10 cellular contexts compared by ENCODE assay signal in genomic region chr3:97940034-97940433, GRCh38. TPM values are rescaled to one million over a fixed set of nuclear protein-coding genes. Genes with fewer than 3 reads are reported as not detected.
DNase-seq lines count a peak whose midpoint lies in the region; ATAC-seq and TF ChIP-seq lines count a peak whose summit lies in the region.
"Had no signal": no experiment of that assay in that cellular context is flagged by ENCODE, and none has a peak within 500 bp of the region (broad histone marks: within the 10 kb centered on the region; RNA-seq: fewer than 3 reads in every experiment).

No MANE protein-coding gene starts in this region.

- 73% methylated on average over 1 of the region's 1 CpG for WGBS in mammary epithelial cell (ENCODE audit: low coverage, missing lambda C conversion rate)
- WGBS in tibial nerve, 2 donors = 71 to 81% methylated on average over 1 of the region's 1 CpG

- no peak overlapping the region for H3K9ac ChIP-seq in mammary epithelial cell (ENCODE audit: insufficient read depth, low read length)

- H3K4me2 ChIP-seq in mammary epithelial cell (ENCODE audit: insufficient read depth, low read depth, low read length) = no peak overlapping the region

- H3K36me3 Mint-ChIP-seq in MCF 10A (ENCODE audit: insufficient read depth, unreplicated experiment) = peaks cover 51% of the 10 kb centered on the region
- peaks cover 52% of the 10 kb centered on the region for H3K36me3 Mint-ChIP-seq in stimulated activated effector memory CD8-positive, alpha-beta T cell treated with anti-CD3 and anti-CD28 coated beads, Interleukin-12 subunit alpha, Interleukin-12 subunit beta, amount 100 ng/mL, for 72 hours
- H3K36me3 Mint-ChIP-seq in activated naive CD4-positive, alpha-beta T cell treated with anti-CD3 and anti-CD28 coated beads, Interleukin-2, amount 50 U/mL, for 72 hours = peaks cover 0 to 23% of the 10 kb centered on the region in 2 donors

- H4K20me1 ChIP-seq in mammary epithelial cell (ENCODE audit: insufficient read depth, low read length) = no peaks in the 10 kb centered on the region

- no peak for TF ChIP-seq CTCF in MCF 10A (IDR thresholded peaks at IDR 0.05; ENCODE audit: unreplicated experiment)
- no peak for TF ChIP-seq CTCF in mammary epithelial cell (conservative IDR thresholded peaks at IDR 0.05 in 1 of 2, IDR thresholded peaks at IDR 0.05 in 1 of 2; ENCODE audit: extremely low read depth in 1 of 2, insufficient read depth in 1 of 2, low read depth in 1 of 2, low read length in 2 of 2)
- TF ChIP-seq CTCF in fibroblast of pulmonary artery (IDR thresholded peaks at IDR 0.05; ENCODE audit: low read length, missing control alignments) = no peak
- no peak for TF ChIP-seq CTCF in tibial nerve (IDR thresholded peaks at IDR 0.05)

- H2AFZ ChIP-seq in mammary epithelial cell (ENCODE audit: low read depth, low read length) = no peak overlapping the region

- no peak overlapping the region for H3K27ac Mint-ChIP-seq in MCF 10A (ENCODE audit: low read depth, unreplicated experiment)
- peak overlapping the region; percentile 8 for H3K27ac Mint-ChIP-seq in stimulated activated effector memory CD8-positive, alpha-beta T cell treated with anti-CD3 and anti-CD28 coated beads, Interleukin-12 subunit alpha, Interleukin-12 subunit beta, amount 100 ng/mL, for 72 hours
- no peak overlapping the region for H3K27ac Mint-ChIP-seq in activated naive CD4-positive, alpha-beta T cell treated with anti-CD3 and anti-CD28 coated beads, Interleukin-2, amount 50 U/mL, for 72 hours

- no peaks in the 10 kb centered on the region for H3K27me3 ChIP-seq in mammary epithelial cell (ENCODE audit: insufficient read depth, low read length)
- no peaks in the 10 kb centered on the region for H3K27me3 ChIP-seq in tibial nerve

- BruUV-seq in MCF 10A (replicated peaks; lab: Mats Ljungman, UMichigan) = no TSS peak
- BruUV-seq in mammary epithelial cell (replicated peaks; lab: Mats Ljungman, UMichigan) = no TSS peak

- no peak for ATAC-seq in stimulated activated effector memory CD8-positive, alpha-beta T cell treated with anti-CD3 and anti-CD28 coated beads, Interleukin-12 subunit alpha, Interleukin-12 subunit beta, amount 100 ng/mL, for 72 hours
- ATAC-seq in activated naive CD4-positive, alpha-beta T cell treated with anti-CD3 and anti-CD28 coated beads, Interleukin-2, amount 50 U/mL, for 72 hours = no peak
- ATAC-seq: activated CD4-positive, CD25-positive, alpha-beta regulatory T cell treated with anti-CD3 and anti-CD28 coated beads, Interleukin-2, amount 50 U/mL, for 24 hours had no signal

- CTCF ChIA-PET in MCF 10A (lab: Yijun Ruan, JAX) (interaction anchor here (0.7 to 2.0 kb wide), 6 partner anchors 8 to 148 kb away, joined by 3 to 12 read pairs (median 4); no protein-coding TSS in a partner anchor), mammary epithelial cell (lab: Charles Lee; ENCODE audit: low non-redundant PET) (no interaction called here)

- intact Hi-C loops in MCF 10A (cut with micrococcal nuclease) (loop anchor here (1.0 to 5.0 kb wide), 2 partner anchors 82 to 147 kb away; no protein-coding TSS in a partner anchor), mammary epithelial cell (cut with micrococcal nuclease) (loop anchor here (2.0 to 5.0 kb wide), 2 partner anchors 118 to 147 kb away; partner anchors contain the start of gene CRYBG3)

- peak; percentile 23 for DNase-seq in MCF 10A (ENCODE audit: unreplicated experiment)
- DNase-seq in mammary epithelial cell = no peak
- DNase-seq in NCI-H2107 (lab: John Stamatoyannopoulos, UW) = peak; percentile 22
- DNase-seq in fibroblast of pulmonary artery (ENCODE audit: low read depth) = peak; percentile 26
- no peak for DNase-seq in stimulated activated effector memory CD8-positive, alpha-beta T cell treated with anti-CD3 and anti-CD28 coated beads, Interleukin-12 subunit alpha, Interleukin-12 subunit beta, amount 100 ng/mL, for 72 hours (ENCODE audit: low spot score in 2 of 2)
- DNase-seq in activated naive CD4-positive, alpha-beta T cell treated with anti-CD3 and anti-CD28 coated beads, Interleukin-2, amount 50 U/mL, for 72 hours (ENCODE audit: low spot score in 2 of 2) = no peak
- no peak for DNase-seq in tibial nerve (ENCODE audit: low spot score in 2 of 2)
- DNase-seq in epidermal melanocyte (ENCODE audit: insufficient read length, low spot score) = no peak

- POLR2A ChIA-PET in MCF 10A (lab: Yijun Ruan, JAX) = interaction anchor here (0.7 kb wide), 2 partner anchors 28 to 1969 kb away, joined by 3 read pairs; no protein-coding TSS in a partner anchor

- TF ChIP-seq EP300 in tibial nerve (IDR thresholded peaks at IDR 0.05) = no peak

- no peaks in the 10 kb centered on the region for H3K9me3 Mint-ChIP-seq in MCF 10A (ENCODE audit: unreplicated experiment)
- H3K9me3 Mint-ChIP-seq in stimulated activated effector memory CD8-positive, alpha-beta T cell treated with anti-CD3 and anti-CD28 coated beads, Interleukin-12 subunit alpha, Interleukin-12 subunit beta, amount 100 ng/mL, for 72 hours = no peaks in the 10 kb centered on the region
- H3K9me3 Mint-ChIP-seq in activated naive CD4-positive, alpha-beta T cell treated with anti-CD3 and anti-CD28 coated beads, Interleukin-2, amount 50 U/mL, for 72 hours = no peaks in the 10 kb centered on the region

- H3K79me2 ChIP-seq in mammary epithelial cell (ENCODE audit: insufficient read depth, low read length) = no peaks in the 10 kb centered on the region

- no peak overlapping the region for H3K4me3 ChIP-seq in mammary epithelial cell (replicated peaks in 1 of 3; ENCODE audit: insufficient read depth in 1 of 3, low read depth in 2 of 3, low read length in 3 of 3)
- no peak overlapping the region for H3K4me3 ChIP-seq in fibroblast of pulmonary artery (replicated peaks; ENCODE audit: low read depth, low read length)
- no peak overlapping the region for H3K4me3 ChIP-seq in tibial nerve
- H3K4me3 ChIP-seq: skin epidermis had no signal

- peaks cover 21% of the 10 kb centered on the region for H3K36me3 ChIP-seq in mammary epithelial cell (ENCODE audit: insufficient read depth, low read length)
- H3K36me3 ChIP-seq in tibial nerve = peaks cover 0 to 70% (median 0%) of the 10 kb centered on the region in 3 donors

- no peaks in the 10 kb centered on the region for H3K4me1 ChIP-seq in mammary epithelial cell (ENCODE audit: insufficient read depth, low read length)
- no peaks in the 10 kb centered on the region for H3K4me1 ChIP-seq in tibial nerve

- no peaks in the 10 kb centered on the region for H3K4me1 Mint-ChIP-seq in MCF 10A (ENCODE audit: insufficient read depth, unreplicated experiment)
- peaks cover 16% of the 10 kb centered on the region for H3K4me1 Mint-ChIP-seq in stimulated activated effector memory CD8-positive, alpha-beta T cell treated with anti-CD3 and anti-CD28 coated beads, Interleukin-12 subunit alpha, Interleukin-12 subunit beta, amount 100 ng/mL, for 72 hours

- no peak overlapping the region for H3K4me3 Mint-ChIP-seq in MCF 10A (ENCODE audit: unreplicated experiment)
- no peak overlapping the region for H3K4me3 Mint-ChIP-seq in stimulated activated effector memory CD8-positive, alpha-beta T cell treated with anti-CD3 and anti-CD28 coated beads, Interleukin-12 subunit alpha, Interleukin-12 subunit beta, amount 100 ng/mL, for 72 hours

- H3K27ac ChIP-seq in mammary epithelial cell (ENCODE audit: insufficient read depth, low read depth, low read length) (no peak overlapping the region), tibial nerve (no peak overlapping the region)
- H3K27ac ChIP-seq: skin epidermis had no signal

- no peaks in the 10 kb centered on the region for H3K9me3 ChIP-seq in mammary epithelial cell (replicated peaks; ENCODE audit: insufficient read depth, low read length)
- H3K9me3 ChIP-seq in tibial nerve = no peaks in the 10 kb centered on the region

- in situ Hi-C loops in mammary epithelial cell (cut with MboI; ENCODE audit: low sequenced_read_pairs in 2 of 2) = no loop called here

- dilution Hi-C loops in mammary epithelial cell (cut with HindIII; ENCODE audit: low sequenced_read_pairs) = no loop called here

- H3K27me3 Mint-ChIP-seq in MCF 10A (ENCODE audit: insufficient read depth, unreplicated experiment) = no peaks in the 10 kb centered on the region

- no peak for TF ChIP-seq POLR2A in tibial nerve (IDR thresholded peaks at IDR 0.05)

RNA-seq across cellular contexts. Expression of gene RIOX2, which starts 32.2 kb away (rescaled TPM):
- total RNA-seq in MCF 10A (2022) (51.8 and 73.9 TPM in 2 replicates), mammary epithelial cell (10 to 100 TPM; 33.3 to 42.4 TPM), tibial nerve (10 to 100 TPM; 24.9 to 27.0 (median 26.8) TPM)
- 20.5 TPM for polyA plus RNA-seq in mammary epithelial cell
- 9.9 TPM for polyA minus RNA-seq in mammary epithelial cell
- 10 to 100 TPM in 1 of 2 donors, 1 to 10 TPM in 1; 9.3 to 38.9 TPM for total RNA-seq in activated naive CD4-positive, alpha-beta T cell treated with anti-CD3 and anti-CD28 coated beads, Interleukin-2, amount 50 U/mL, for 72 hours

Comparison
In these comparisons a context has a peak if more than half of its experiments do, and no peak if none do; other contexts are left out.
1. DNase-seq: peak in MCF 10A (single experiment), NCI-H2107 (single experiment) and fibroblast of pulmonary artery (single experiment); none in mammary epithelial cell (single experiment), stimulated activated effector memory CD8-positive, alpha-beta T cell treated with anti-CD3 and anti-CD28 coated beads, Interleukin-12 subunit alpha, Interleukin-12 subunit beta, amount 100 ng/mL, for 72 hours (0 of 2), activated naive CD4-positive, alpha-beta T cell treated with anti-CD3 and anti-CD28 coated beads, Interleukin-2, amount 50 U/mL, for 72 hours (0 of 2), tibial nerve (0 of 2) and epidermal melanocyte (single experiment).